31 cellular contexts compared by ENCODE assay signal in the genomic region with DNA sequence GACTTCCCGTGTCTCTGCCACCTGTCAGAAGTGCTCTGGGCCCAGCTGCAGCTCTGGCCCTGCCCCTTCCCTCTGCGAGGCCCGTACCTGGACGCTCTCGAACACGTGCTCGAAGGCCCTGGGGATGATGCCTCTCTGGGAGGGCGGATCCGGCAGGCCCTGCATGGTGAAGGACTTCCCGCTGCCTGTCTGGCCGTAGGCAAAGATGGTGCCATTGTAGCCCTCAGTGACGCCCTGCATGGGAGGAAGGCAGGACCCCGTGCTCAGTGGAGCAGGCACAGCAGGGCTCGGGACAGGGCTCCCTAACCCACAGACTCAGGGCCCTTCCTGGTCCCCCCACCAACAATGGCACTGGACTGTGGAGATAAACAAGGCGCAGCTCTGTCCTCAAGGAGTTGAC. TPM values are rescaled to one million over a fixed set of nuclear protein-coding genes. Genes with fewer than 3 reads are reported as not detected.
"Had no signal": no experiment of that assay in that cellular context is flagged by ENCODE, and none has a peak within 500 bp of the region (broad histone marks: within the 10 kb centered on the region; RNA-seq: fewer than 3 reads in every experiment).

No MANE protein-coding gene starts in this region.

- H3K27ac ChIP-seq: ascending aorta, breast epithelium, cardiac muscle cell, coronary artery, dorsolateral prefrontal cortex, VCaP had no signal

- H3K9me3 ChIP-seq: ascending aorta, breast epithelium had no signal

- H3K4me1 ChIP-seq: breast epithelium had no signal

- H3K27ac Mint-ChIP-seq: activated CD4-positive, alpha-beta memory T cell treated with anti-CD3 and anti-CD28 coated beads, Interleukin-2, amount 10 ng/mL, durations not matched to agents 7 days and 5 days; activated CD4-positive, alpha-beta T cell treated with anti-CD3 and anti-CD28 coated beads, Interleukin-2, amount 10 ng/mL, durations not matched to agents 7 days and 5 days; activated naive CD4-positive, alpha-beta T cell treated with anti-CD3 and anti-CD28 coated beads, Interleukin-2, amount 10 ng/mL, durations not matched to agents 7 days and 5 days; activated naive CD4-positive, alpha-beta T cell treated with anti-CD3 and anti-CD28 coated beads, Interleukin-2, amount 50 U/mL, for 72 hours; activated naive CD8-positive, alpha-beta T cell treated with anti-CD3 and anti-CD28 coated beads, Interleukin-2, amount 10 ng/mL, durations not matched to agents 7 days and 5 days; activated T-cell treated with anti-CD3 and anti-CD28 coated beads, Interleukin-2, amount 50 U/mL, for 24 hours; activated T-cell treated with anti-CD3 and anti-CD28 coated beads, Interleukin-2, amount 50 U/mL, for 72 hours; brain; dendritic cell treated with granulocyte-macrophage colony-stimulating factor and Interleukin-4, amounts not matched to agents 40 ng/mL and 50 ng/mL, for 4 days; endodermal cell; WTC11 had no signal

- FAIRE-seq: frontal cortex had no signal

- H3K4me3 ChIP-seq: ascending aorta, breast epithelium, cardiac muscle cell, coronary artery, dorsolateral prefrontal cortex had no signal

- H3K9me3 Mint-ChIP-seq: activated CD4-positive, alpha-beta memory T cell treated with anti-CD3 and anti-CD28 coated beads, Interleukin-2, amount 10 ng/mL, durations not matched to agents 7 days and 5 days; activated CD4-positive, alpha-beta T cell treated with anti-CD3 and anti-CD28 coated beads, Interleukin-2, amount 10 ng/mL, durations not matched to agents 7 days and 5 days; activated naive CD4-positive, alpha-beta T cell treated with anti-CD3 and anti-CD28 coated beads, Interleukin-2, amount 10 ng/mL, durations not matched to agents 7 days and 5 days; activated naive CD4-positive, alpha-beta T cell treated with anti-CD3 and anti-CD28 coated beads, Interleukin-2, amount 50 U/mL, for 72 hours; activated naive CD8-positive, alpha-beta T cell treated with anti-CD3 and anti-CD28 coated beads, Interleukin-2, amount 10 ng/mL, durations not matched to agents 7 days and 5 days; activated T-cell treated with anti-CD3 and anti-CD28 coated beads, Interleukin-2, amount 50 U/mL, for 24 hours; activated T-cell treated with anti-CD3 and anti-CD28 coated beads, Interleukin-2, amount 50 U/mL, for 72 hours; central memory CD8-positive, alpha-beta T cell; dendritic cell treated with granulocyte-macrophage colony-stimulating factor and Interleukin-4, amounts not matched to agents 40 ng/mL and 50 ng/mL, for 4 days; endodermal cell; WTC11 had no signal

- DNase-seq: activated CD4-positive, alpha-beta memory T cell treated with anti-CD3 and anti-CD28 coated beads, Interleukin-2, amount 10 ng/mL, durations not matched to agents 7 days and 5 days; activated CD4-positive, alpha-beta T cell treated with anti-CD3 and anti-CD28 coated beads for 1 hour; activated CD4-positive, alpha-beta T cell treated with anti-CD3 and anti-CD28 coated beads for 4 hours; activated CD4-positive, alpha-beta T cell treated with anti-CD3 and anti-CD28 coated beads, Interleukin-2, amount 10 ng/mL, durations not matched to agents 7 days and 5 days; activated CD4-positive, alpha-beta T cell treated with anti-CD3 and anti-CD28 coated beads, Interleukin-2, amount 50 U/mL, for 4 hours; activated CD8-positive, alpha-beta memory T cell treated with anti-CD3 and anti-CD28 coated beads, Interleukin-2, amount 50 U/mL, for 48 hours; activated gamma-delta T cell; activated naive CD4-positive, alpha-beta T cell; activated naive CD4-positive, alpha-beta T cell treated with anti-CD3 and anti-CD28 coated beads, Interleukin-2, amount 10 ng/mL, durations not matched to agents 7 days and 5 days; activated naive CD8-positive, alpha-beta T cell treated with anti-CD3 and anti-CD28 coated beads, Interleukin-2, amount 10 ng/mL, durations not matched to agents 7 days and 5 days; activated T-cell treated with anti-CD3 and anti-CD28 coated beads for 4 hours; activated T-cell treated with anti-CD3 and anti-CD28 coated beads, Interleukin-2, amount 50 U/mL, for 24 hours; activated T-cell treated with anti-CD3 and anti-CD28 coated beads, Interleukin-2, amount 50 U/mL, for 72 hours; dorsolateral prefrontal cortex; effector memory CD4-positive, alpha-beta T cell; endodermal cell; head of caudate nucleus; T-helper 2 cell had no signal

- ATAC-seq: activated naive CD4-positive, alpha-beta T cell treated with anti-CD3 and anti-CD28 coated beads, Interleukin-2, amount 50 U/mL, for 72 hours; activated T-cell treated with anti-CD3 and anti-CD28 coated beads, Interleukin-2, amount 50 U/mL, for 72 hours; esophagus mucosa; WTC11 had no signal

- H3K4me3 Mint-ChIP-seq: activated CD4-positive, alpha-beta memory T cell treated with anti-CD3 and anti-CD28 coated beads, Interleukin-2, amount 10 ng/mL, durations not matched to agents 7 days and 5 days; activated CD4-positive, alpha-beta T cell treated with anti-CD3 and anti-CD28 coated beads, Interleukin-2, amount 10 ng/mL, durations not matched to agents 7 days and 5 days; activated naive CD4-positive, alpha-beta T cell treated with anti-CD3 and anti-CD28 coated beads, Interleukin-2, amount 10 ng/mL, durations not matched to agents 7 days and 5 days; activated naive CD8-positive, alpha-beta T cell treated with anti-CD3 and anti-CD28 coated beads, Interleukin-2, amount 10 ng/mL, durations not matched to agents 7 days and 5 days; activated T-cell treated with anti-CD3 and anti-CD28 coated beads, Interleukin-2, amount 50 U/mL, for 24 hours; dendritic cell treated with granulocyte-macrophage colony-stimulating factor and Interleukin-4, amounts not matched to agents 40 ng/mL and 50 ng/mL, for 4 days had no signal

- H3K36me3 ChIP-seq: ascending aorta, breast epithelium, cardiac muscle cell had no signal

- H3K4me1 Mint-ChIP-seq: endodermal cell had no signal

- H3K36me3 Mint-ChIP-seq: activated naive CD4-positive, alpha-beta T cell treated with anti-CD3 and anti-CD28 coated beads, Interleukin-2, amount 50 U/mL, for 72 hours; activated naive CD8-positive, alpha-beta T cell treated with anti-CD3 and anti-CD28 coated beads, Interleukin-2, amount 10 ng/mL, durations not matched to agents 7 days and 5 days; brain; WTC11 had no signal

RNA-seq across cellular contexts. Expression of gene KIF17, which starts 2.4 kb away (rescaled TPM):
- total RNA-seq: activated CD4-positive, alpha-beta memory T cell treated with anti-CD3 and anti-CD28 coated beads, Interleukin-2, amount 10 ng/mL, durations not matched to agents 7 days and 5 days; activated CD4-positive, alpha-beta T cell treated with anti-CD3 and anti-CD28 coated beads, Interleukin-2, amount 10 ng/mL, durations not matched to agents 7 days and 5 days; activated naive CD8-positive, alpha-beta T cell treated with anti-CD3 and anti-CD28 coated beads, Interleukin-2, amount 10 ng/mL, durations not matched to agents 7 days and 5 days; activated T-cell treated with anti-CD3 and anti-CD28 coated beads, Interleukin-2, amount 50 U/mL, for 72 hours; T-helper 1 cell treated with Interleukin-12 subunit alpha and Interleukin-12 subunit beta and Interleukin-4 antibody, amounts not matched to agents 30 ng/mL and 1 ng/mL, for 36 hours had no signal

RNA-seq across cellular contexts. Expression of gene SH2D5, which starts 17.1 kb away (rescaled TPM):
- total RNA-seq: activated CD4-positive, alpha-beta T cell treated with anti-CD3 and anti-CD28 coated beads, Interleukin-2, amount 10 ng/mL, durations not matched to agents 7 days and 5 days; ascending aorta had no signal
